Comparison of ENCODE assay signal across 15 cellular contexts in the genomic region with DNA sequence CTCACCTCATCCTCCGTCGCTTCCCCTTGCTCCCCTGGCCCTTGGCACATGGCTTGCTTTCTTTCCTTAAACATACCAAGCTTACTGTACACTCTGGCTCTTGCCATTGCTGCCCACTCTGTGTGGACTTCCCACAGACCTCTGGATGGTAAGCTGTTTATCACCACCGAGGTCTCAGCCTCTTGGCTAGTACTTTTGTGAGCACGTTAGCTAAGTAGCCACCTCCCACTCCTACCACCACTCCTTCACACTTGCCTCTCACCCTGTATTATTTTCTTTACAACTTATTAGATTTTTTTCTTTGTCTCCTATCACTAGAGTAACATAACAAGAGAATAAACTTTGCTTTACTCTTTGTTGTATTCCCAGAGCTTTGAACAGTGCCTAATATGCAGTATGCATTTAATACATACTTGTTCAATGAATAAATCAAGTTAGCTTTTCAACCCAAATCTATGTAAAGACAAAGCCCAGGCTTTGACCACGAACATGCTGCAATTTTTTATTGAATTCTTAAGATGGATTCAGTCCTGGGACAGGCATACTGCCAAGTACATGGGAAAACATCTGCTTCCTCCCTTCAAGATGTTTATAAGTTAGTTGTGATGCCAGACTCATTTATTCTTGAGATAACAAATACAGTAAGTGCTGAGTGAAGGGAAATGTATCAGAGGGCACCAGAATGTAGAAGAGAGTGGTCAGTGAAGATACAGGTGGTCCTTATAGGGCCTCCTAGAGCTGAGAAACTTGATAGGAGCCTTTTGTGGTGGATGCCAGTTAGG. TPM values are rescaled to one million over a fixed set of nuclear protein-coding genes. Genes with fewer than 3 reads are reported as not detected.
DNase-seq lines count a peak whose midpoint lies in the region; ATAC-seq and TF ChIP-seq lines count a peak whose summit lies in the region.
"Had no signal": no experiment of that assay in that cellular context is flagged by ENCODE, and none has a peak within 500 bp of the region (broad histone marks: within the 10 kb centered on the region; RNA-seq: fewer than 3 reads in every experiment).

No MANE protein-coding gene starts in this region.

- H3K4me3 Mint-ChIP-seq in Caco-2 (ENCODE audit: unreplicated experiment) = no peak overlapping the region
- no peak overlapping the region for H3K4me3 Mint-ChIP-seq in naive thymus-derived CD4-positive, alpha-beta T cell
- H3K4me3 Mint-ChIP-seq in activated T-helper 17 cell treated with anti-CD3 and anti-CD28 coated beads, Interleukin-2, amount 50 U/mL, for 72 hours = no peak overlapping the region
- H3K4me3 Mint-ChIP-seq: activated naive CD4-positive, alpha-beta T cell treated with anti-CD3 and anti-CD28 coated beads, Interleukin-2, amount 10 ng/mL, durations not matched to agents 7 days and 5 days had no signal

- H2BK12ac ChIP-seq in neuronal stem cell (ENCODE audit: low read length) = no peak overlapping the region

- H3K27ac Mint-ChIP-seq in Caco-2 (ENCODE audit: unreplicated experiment) = no peak overlapping the region
- no peak overlapping the region for H3K27ac Mint-ChIP-seq in naive thymus-derived CD4-positive, alpha-beta T cell
- no peak overlapping the region for H3K27ac Mint-ChIP-seq in activated T-helper 17 cell treated with anti-CD3 and anti-CD28 coated beads, Interleukin-2, amount 50 U/mL, for 72 hours
- H3K27ac Mint-ChIP-seq: activated naive CD4-positive, alpha-beta T cell treated with anti-CD3 and anti-CD28 coated beads, Interleukin-2, amount 10 ng/mL, durations not matched to agents 7 days and 5 days had no signal

- no peak overlapping the region for H2BK5ac ChIP-seq in neuronal stem cell (ENCODE audit: low read length)

- DNase-seq in DMS 273 (lab: John Stamatoyannopoulos, UW; ENCODE audit: unreplicated experiment) (peak; percentile 83), dermis blood vessel endothelial cell (peak; percentile 97), neuronal stem cell (ENCODE audit: low spot score) (no peak), Caco-2 (no peak), middle frontal gyrus (ENCODE audit: extremely low spot score, low spot score) (no peak)
- no peak for DNase-seq in naive thymus-derived CD4-positive, alpha-beta T cell
- DNase-seq: activated CD8-positive, alpha-beta memory T cell treated with anti-CD3 and anti-CD28 coated beads for 24 hours; activated naive CD4-positive, alpha-beta T cell treated with anti-CD3 and anti-CD28 coated beads, Interleukin-2, amount 10 ng/mL, durations not matched to agents 7 days and 5 days; COR-L47; islet precursor cell; NCI-H1930; SIG-M5 had no signal

- BruUV-seq in Caco-2 (replicated peaks; lab: Mats Ljungman, UMichigan) = no TSS peak

- no CpG with 5 or more reads among the region's 5 CpGs for WGBS in neuronal stem cell (ENCODE audit: extremely low coverage in 2 of 2, insufficient read length in 2 of 2, insufficient replicate concordance in 1 of 2), 2 donors

- H3K4me1 ChIP-seq in KMS-11 (ENCODE audit: low read depth, poor library complexity, severe bottlenecking) (peaks cover 44% of the 10 kb centered on the region), neuronal stem cell (ENCODE audit: control insufficient read depth in 2 of 2, insufficient read depth in 1 of 2, low read depth in 1 of 2, low read length in 2 of 2) (no peaks in the 10 kb centered on the region), Caco-2 (no peaks in the 10 kb centered on the region)
- H3K4me1 ChIP-seq in naive thymus-derived CD4-positive, alpha-beta T cell (ENCODE audit: control insufficient read depth in 2 of 2, insufficient read depth in 2 of 2, low read length in 2 of 2) = no peaks in the 10 kb centered on the region

- POLR2A ChIA-PET in Caco-2 (lab: Charles Lee) = no interaction called here
- POLR2A ChIA-PET in naive thymus-derived CD4-positive, alpha-beta T cell (lab: Charles Lee) = no interaction called here

- peak overlapping the region; percentile 21; the same call in 1 of the 2 replicates for H3K4me2 ChIP-seq in KMS-11
- H3K4me2 ChIP-seq in neuronal stem cell (ENCODE audit: insufficient read depth, low read length, poor library complexity, severe bottlenecking) = no peak overlapping the region

- CTCF ChIA-PET in Caco-2 (lab: Charles Lee) = no interaction called here
- CTCF ChIA-PET in naive thymus-derived CD4-positive, alpha-beta T cell (lab: Charles Lee) = no interaction called here

- H3K9ac ChIP-seq in KMS-11 = no peak overlapping the region
- H3K9ac ChIP-seq in neuronal stem cell (ENCODE audit: low read depth, low read length, poor library complexity) = no peak overlapping the region

- no peak overlapping the region for H3K14ac ChIP-seq in neuronal stem cell (ENCODE audit: low read length)

- H3K23ac ChIP-seq in neuronal stem cell (ENCODE audit: low read depth, low read length, poor library complexity) = no peak overlapping the region

- intact Hi-C loops in Caco-2 (cut with micrococcal nuclease; ENCODE audit: unreplicated experiment) = no loop called here
- intact Hi-C loops in naive thymus-derived CD4-positive, alpha-beta T cell (cut with micrococcal nuclease) = no loop called here

- no peak overlapping the region for H3K4me3 ChIP-seq in KMS-11 (IDR thresholded peaks at IDR 0.05; ENCODE audit: insufficient read depth, low read depth, low read length)
- no peak overlapping the region for H3K4me3 ChIP-seq in neuronal stem cell (ENCODE audit: low read length in 2 of 2)
- H3K4me3 ChIP-seq in Caco-2 (ENCODE audit: low read depth, low read length) = no peak overlapping the region
- H3K4me3 ChIP-seq in naive thymus-derived CD4-positive, alpha-beta T cell (ENCODE audit: low read length) = no peak overlapping the region

- H3K4ac ChIP-seq in neuronal stem cell (ENCODE audit: low read length) = no peak overlapping the region

- no peaks in the 10 kb centered on the region for H4K20me1 ChIP-seq in KMS-11 (ENCODE audit: insufficient read depth)

- no peaks in the 10 kb centered on the region for H3K79me2 ChIP-seq in KMS-11 (ENCODE audit: insufficient read depth, low read depth)

- no peaks in the 10 kb centered on the region for H3K79me1 ChIP-seq in neuronal stem cell (ENCODE audit: low read depth, low read length)

- no peak overlapping the region for H4K91ac ChIP-seq in neuronal stem cell (ENCODE audit: low read depth, low read length, poor library complexity)

- no peak overlapping the region for H2BK15ac ChIP-seq in neuronal stem cell (ENCODE audit: low read length)

- TF ChIP-seq CTCF in KMS-11 (conservative IDR thresholded peaks at IDR 0.05; ENCODE audit: low read depth, low read length) (no peak), Caco-2 (IDR thresholded peaks at IDR 0.05; ENCODE audit: insufficient read depth in 1 of 2, low read depth in 1 of 2, low read length in 1 of 2, severe bottlenecking in 1 of 2, unreplicated experiment in 1 of 2) (no peak)

- H3K27ac ChIP-seq in KMS-11 (no peak overlapping the region), neuronal stem cell (replicated peaks; ENCODE audit: low read length) (no peak overlapping the region)
- no peak overlapping the region for H3K27ac ChIP-seq in naive thymus-derived CD4-positive, alpha-beta T cell (ENCODE audit: low read depth, low read length)

- peaks cover 3% of the 10 kb centered on the region for H3K27me3 Mint-ChIP-seq in Caco-2 (ENCODE audit: insufficient read depth, unreplicated experiment)
- H3K27me3 Mint-ChIP-seq in naive thymus-derived CD4-positive, alpha-beta T cell = peaks cover 15 to 42% (median 31%) of the 10 kb centered on the region in 5 donors
- H3K27me3 Mint-ChIP-seq in activated T-helper 17 cell treated with anti-CD3 and anti-CD28 coated beads, Interleukin-2, amount 50 U/mL, for 72 hours = peaks cover 37% of the 10 kb centered on the region

- no peaks in the 10 kb centered on the region for H3K4me1 Mint-ChIP-seq in Caco-2 (ENCODE audit: low read depth, unreplicated experiment)
- peaks cover 0 to 14% (median 0%) of the 10 kb centered on the region in 7 donors for H3K4me1 Mint-ChIP-seq in naive thymus-derived CD4-positive, alpha-beta T cell
- no peaks in the 10 kb centered on the region for H3K4me1 Mint-ChIP-seq in activated T-helper 17 cell treated with anti-CD3 and anti-CD28 coated beads, Interleukin-2, amount 50 U/mL, for 72 hours

- no peak overlapping the region for H2AK5ac ChIP-seq in neuronal stem cell (ENCODE audit: low read depth, low read length)

- no peak for ATAC-seq in naive thymus-derived CD4-positive, alpha-beta T cell
- ATAC-seq in activated T-helper 17 cell treated with anti-CD3 and anti-CD28 coated beads, Interleukin-2, amount 50 U/mL, for 72 hours (replicated peaks) = no peak
- ATAC-seq: esophagus mucosa had no signal

- H3K27me3 ChIP-seq in KMS-11 (ENCODE audit: insufficient read depth, low read depth) = no peaks in the 10 kb centered on the region
- peaks cover 0 to 9% (median 0%) of the 10 kb centered on the region in 3 experiments for H3K27me3 ChIP-seq in neuronal stem cell (ENCODE audit: control insufficient read depth in 3 of 3, insufficient read depth in 3 of 3, low read depth in 1 of 3, low read length in 3 of 3)
- H3K27me3 ChIP-seq in Caco-2 (replicated peaks; ENCODE audit: control insufficient read depth, insufficient read depth, low read length) = no peaks in the 10 kb centered on the region
- peaks cover 0 to 6% of the 10 kb centered on the region in 2 donors for H3K27me3 ChIP-seq in naive thymus-derived CD4-positive, alpha-beta T cell (ENCODE audit: control insufficient read depth in 2 of 2, insufficient read depth in 2 of 2, low read length in 2 of 2)

- H3K18ac ChIP-seq in neuronal stem cell (ENCODE audit: low read length) = peak overlapping the region; percentile 8

- no peak overlapping the region for H4K8ac ChIP-seq in neuronal stem cell (ENCODE audit: low read depth, low read length)

- H3K9me3 ChIP-seq in neuronal stem cell (replicated peaks in 1 of 2; ENCODE audit: control insufficient read depth in 2 of 2, insufficient read depth in 1 of 2, low read depth in 1 of 2, low read length in 2 of 2) (no peaks in the 10 kb centered on the region), Caco-2 (no peaks in the 10 kb centered on the region)
- no peaks in the 10 kb centered on the region for H3K9me3 ChIP-seq in naive thymus-derived CD4-positive, alpha-beta T cell (ENCODE audit: control insufficient read depth in 2 of 3, low read length in 3 of 3)

- H2BK120ac ChIP-seq in neuronal stem cell (ENCODE audit: low read depth, low read length) = no peak overlapping the region

- peaks cover 4% of the 10 kb centered on the region for H3K36me3 Mint-ChIP-seq in Caco-2 (ENCODE audit: insufficient read depth, unreplicated experiment)
- H3K36me3 Mint-ChIP-seq in naive thymus-derived CD4-positive, alpha-beta T cell = no peaks in the 10 kb centered on the region
- H3K36me3 Mint-ChIP-seq in activated T-helper 17 cell treated with anti-CD3 and anti-CD28 coated beads, Interleukin-2, amount 50 U/mL, for 72 hours (ENCODE audit: low read depth) = no peaks in the 10 kb centered on the region
- H3K36me3 Mint-ChIP-seq: activated naive CD4-positive, alpha-beta T cell treated with anti-CD3 and anti-CD28 coated beads, Interleukin-2, amount 10 ng/mL, durations not matched to agents 7 days and 5 days had no signal

- H3K36me3 ChIP-seq in KMS-11 (ENCODE audit: insufficient read depth) = no peaks in the 10 kb centered on the region
- H3K36me3 ChIP-seq in neuronal stem cell (replicated peaks in 1 of 2; ENCODE audit: control insufficient read depth in 2 of 2, insufficient read depth in 2 of 2, low read length in 2 of 2) = no peaks in the 10 kb centered on the region
- no peaks in the 10 kb centered on the region for H3K36me3 ChIP-seq in Caco-2 (ENCODE audit: control insufficient read depth, insufficient read depth, low read length)
- no peaks in the 10 kb centered on the region for H3K36me3 ChIP-seq in naive thymus-derived CD4-positive, alpha-beta T cell (ENCODE audit: control insufficient read depth in 2 of 3, insufficient read depth in 3 of 3, low read length in 3 of 3)

- H3K9me3 Mint-ChIP-seq in Caco-2 (ENCODE audit: unreplicated experiment) = no peaks in the 10 kb centered on the region
- no peaks in the 10 kb centered on the region for H3K9me3 Mint-ChIP-seq in naive thymus-derived CD4-positive, alpha-beta T cell
- H3K9me3 Mint-ChIP-seq in activated T-helper 17 cell treated with anti-CD3 and anti-CD28 coated beads, Interleukin-2, amount 50 U/mL, for 72 hours = no peaks in the 10 kb centered on the region
- H3K9me3 Mint-ChIP-seq: activated naive CD4-positive, alpha-beta T cell treated with anti-CD3 and anti-CD28 coated beads, Interleukin-2, amount 10 ng/mL, durations not matched to agents 7 days and 5 days had no signal

- no peak overlapping the region for H2AFZ ChIP-seq in KMS-11 (ENCODE audit: low read depth)
- no peak overlapping the region for H2AFZ ChIP-seq in neuronal stem cell (ENCODE audit: low read length)

RNA-seq across cellular contexts. Expression of a gene that starts 24.9 kb away (rescaled TPM):
- total RNA-seq in dermis blood vessel endothelial cell = not detected in 2 replicates
- polyA plus RNA-seq in neuronal stem cell (2013, experiment 1 of 2) = 0.20 TPM
- 0.07 TPM for polyA plus RNA-seq in neuronal stem cell (2013, experiment 2 of 2)
- not detected in 2 replicates for total RNA-seq in Caco-2 (2022)
- total RNA-seq in naive thymus-derived CD4-positive, alpha-beta T cell = not detected
- polyA plus RNA-seq in naive thymus-derived CD4-positive, alpha-beta T cell = not detected
- total RNA-seq in activated T-helper 17 cell treated with anti-CD3 and anti-CD28 coated beads, Interleukin-2, amount 50 U/mL, for 72 hours = not detected
- total RNA-seq: esophagus mucosa had no signal

RNA-seq across cellular contexts. Expression of a gene that starts 37.4 kb away (rescaled TPM):
- total RNA-seq in dermis blood vessel endothelial cell = 7.3 and 20.9 TPM in 2 replicates
- polyA plus RNA-seq in neuronal stem cell (2013, experiment 1 of 2) = 11.1 TPM
- 11.8 TPM for polyA plus RNA-seq in neuronal stem cell (2013, experiment 2 of 2)
- 33.3 and 36.5 TPM in 2 replicates for total RNA-seq in Caco-2 (2022)
- total RNA-seq in naive thymus-derived CD4-positive, alpha-beta T cell = 10 to 100 TPM in 2 of 5 experiments, 1 to 10 TPM in 3; 5.6 to 25.8 (median 8.0) TPM
- polyA plus RNA-seq in naive thymus-derived CD4-positive, alpha-beta T cell = 1 to 10 TPM in 1 of 2 donors, under 1 TPM in 1; 0.44 to 1.2 TPM
- total RNA-seq in activated T-helper 17 cell treated with anti-CD3 and anti-CD28 coated beads, Interleukin-2, amount 50 U/mL, for 72 hours = 10 to 100 TPM; 27.6 to 38.3 TPM

RNA-seq across cellular contexts. Expression of a gene that starts 37.7 kb away (rescaled TPM):
- total RNA-seq in dermis blood vessel endothelial cell = 30.0 and 32.4 TPM in 2 replicates
- 27.0 TPM for polyA plus RNA-seq in neuronal stem cell (2013, experiment 1 of 2)
- polyA plus RNA-seq in neuronal stem cell (2013, experiment 2 of 2) = 27.2 TPM
- 39.4 and 41.3 TPM in 2 replicates for total RNA-seq in Caco-2 (2022)
- 10 to 100 TPM in 4 of 5 experiments, 1 to 10 TPM in 1; 7.9 to 35.6 (median 14.6) TPM for total RNA-seq in naive thymus-derived CD4-positive, alpha-beta T cell
- polyA plus RNA-seq in naive thymus-derived CD4-positive, alpha-beta T cell = 10 to 100 TPM in 1 of 2 donors, 1 to 10 TPM in 1; 9.1 to 11.5 TPM
- total RNA-seq in activated T-helper 17 cell treated with anti-CD3 and anti-CD28 coated beads, Interleukin-2, amount 50 U/mL, for 72 hours = 10 to 100 TPM; 14.1 to 22.3 TPM

Comparison
In these comparisons a context has a peak if more than half of its experiments do, and no peak if none do; other contexts are left out.
1. DNase-seq: peak in DMS 273 (single experiment) and dermis blood vessel endothelial cell (single experiment); none in neuronal stem cell (single experiment), Caco-2 (0 of 2), naive thymus-derived CD4-positive, alpha-beta T cell (0 of 9) and middle frontal gyrus (single experiment).